24 cellular contexts compared by ENCODE assay signal in the genomic region with DNA sequence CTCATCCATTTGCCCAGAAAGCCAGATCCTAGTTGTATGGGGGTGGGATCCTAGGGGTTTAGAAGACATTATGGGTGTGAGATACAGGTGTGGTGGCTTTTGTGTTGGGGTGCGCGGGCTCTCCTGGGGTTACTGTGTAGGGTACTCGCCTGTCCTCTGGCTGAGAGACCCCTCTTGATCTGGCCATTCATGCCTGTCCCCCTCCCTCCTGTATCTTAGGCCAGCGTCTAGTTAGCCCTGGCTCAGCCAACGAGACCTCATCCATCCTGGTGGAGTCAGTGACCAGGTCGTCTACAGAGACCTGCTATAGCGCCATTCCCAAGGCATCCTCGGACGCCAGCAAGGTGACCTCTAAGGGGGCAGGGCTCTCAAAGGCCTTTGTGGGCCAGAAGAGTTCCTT. TPM values are rescaled to one million over a fixed set of nuclear protein-coding genes. Genes with fewer than 3 reads are reported as not detected.
"Had no signal": no experiment of that assay in that cellular context is flagged by ENCODE, and none has a peak within 500 bp of the region (broad histone marks: within the 10 kb centered on the region; RNA-seq: fewer than 3 reads in every experiment).

No MANE protein-coding gene starts in this region.

- H3K4me3 ChIP-seq: heart right ventricle, lung, ovary, right atrium auricular region, sigmoid colon, stomach, thyroid gland had no signal

- H3K4me1 Mint-ChIP-seq: memory B cell; stimulated activated effector memory CD8-positive, alpha-beta T cell treated with anti-CD3 and anti-CD28 coated beads, Interleukin-12 subunit alpha, Interleukin-12 subunit beta, amount 100 ng/mL, for 72 hours had no signal

- H3K27me3 Mint-ChIP-seq: memory B cell; natural killer cell treated with Interleukin-12 subunit alpha and Interleukin-12 subunit beta and Interleukin-15 and Interleukin-18, amount 100 ng/mL, for 72 hours; progenitor cell of endocrine pancreas; type B pancreatic cell had no signal

- H3K9me3 ChIP-seq: heart right ventricle, ovary, right atrium auricular region, sigmoid colon, stomach, thyroid gland had no signal

- H3K36me3 Mint-ChIP-seq: natural killer cell treated with Interleukin-12 subunit alpha and Interleukin-12 subunit beta and Interleukin-15 and Interleukin-18, amount 100 ng/mL, for 72 hours; stimulated activated effector memory CD8-positive, alpha-beta T cell treated with anti-CD3 and anti-CD28 coated beads, Interleukin-12 subunit alpha, Interleukin-12 subunit beta, amount 100 ng/mL, for 72 hours had no signal

- H3K36me3 ChIP-seq: ovary had no signal

- H3K27ac ChIP-seq: foreskin keratinocyte, ovary, right atrium auricular region had no signal

- H3K9me3 Mint-ChIP-seq: memory B cell; natural killer cell treated with Interleukin-12 subunit alpha and Interleukin-12 subunit beta and Interleukin-15 and Interleukin-18, amount 100 ng/mL, for 72 hours; stimulated activated effector memory CD8-positive, alpha-beta T cell treated with anti-CD3 and anti-CD28 coated beads, Interleukin-12 subunit alpha, Interleukin-12 subunit beta, amount 100 ng/mL, for 72 hours; type B pancreatic cell had no signal

- ATAC-seq: foreskin keratinocyte; heart right ventricle; left ventricle myocardium superior; natural killer cell treated with Interleukin-12 subunit alpha and Interleukin-12 subunit beta and Interleukin-15 and Interleukin-18, amount 100 ng/mL, for 72 hours; stimulated activated effector memory CD8-positive, alpha-beta T cell treated with anti-CD3 and anti-CD28 coated beads, Interleukin-12 subunit alpha, Interleukin-12 subunit beta, amount 100 ng/mL, for 72 hours had no signal

- H3K4me3 Mint-ChIP-seq: memory B cell; natural killer cell treated with Interleukin-12 subunit alpha and Interleukin-12 subunit beta and Interleukin-15 and Interleukin-18, amount 100 ng/mL, for 72 hours; stimulated activated effector memory CD8-positive, alpha-beta T cell treated with anti-CD3 and anti-CD28 coated beads, Interleukin-12 subunit alpha, Interleukin-12 subunit beta, amount 100 ng/mL, for 72 hours; type B pancreatic cell had no signal

- DNase-seq: cortex of kidney; effector CD4-positive, alpha-beta T cell; foreskin keratinocyte; glutamatergic neuron; heart right ventricle; hippocampal formation; islet precursor cell; left ventricle myocardium superior; nucleus accumbens; ovary; sigmoid colon; stimulated activated CD4-positive, alpha-beta T cell treated with anti-CD3 and anti-CD28 coated beads, Interleukin-2, amount 100 ng/mL, for 24 hours; stimulated activated CD4-positive, alpha-beta T cell treated with anti-CD3 and anti-CD28 coated beads, Interleukin-4, amount 100 ng/mL, for 24 hours; stimulated activated naive CD4-positive, alpha-beta T cell treated with Interleukin-2 at 50 U/mL for 16 hours; stomach; thyroid gland had no signal

- H3K27ac Mint-ChIP-seq: natural killer cell treated with Interleukin-12 subunit alpha and Interleukin-12 subunit beta and Interleukin-15 and Interleukin-18, amount 100 ng/mL, for 72 hours; progenitor cell of endocrine pancreas; stimulated activated effector memory CD8-positive, alpha-beta T cell treated with anti-CD3 and anti-CD28 coated beads, Interleukin-12 subunit alpha, Interleukin-12 subunit beta, amount 100 ng/mL, for 72 hours had no signal

- H3K27me3 ChIP-seq: foreskin keratinocyte, heart right ventricle, ovary, right atrium auricular region, sigmoid colon, stomach, thyroid gland had no signal

RNA-seq across cellular contexts. Expression of a gene that starts 41.4 kb away (rescaled TPM):
- total RNA-seq: fibroblast of lung; foreskin keratinocyte; natural killer cell treated with Interleukin-12 subunit alpha and Interleukin-12 subunit beta and Interleukin-15 and Interleukin-18, amount 100 ng/mL, for 72 hours; progenitor cell of endocrine pancreas had no signal
- polyA plus RNA-seq: fibroblast of lung, foreskin keratinocyte had no signal
